ENCODE assay signal across 8 cellular contexts in genomic region chr20:25987928-25988560, GRCh38.
DNase-seq lines count a peak whose midpoint lies in the region; ATAC-seq and TF ChIP-seq lines count a peak whose summit lies in the region.
"Not testable (repeated sequence)": the region's sequence is repeated elsewhere in the genome, so short reads cannot be mapped to it uniquely, and the experiment has no call there.

No MANE protein-coding gene starts in this region.

- not testable (repeated sequence) for H3K9me3 ChIP-seq in CD4-positive, CD25-positive, alpha-beta regulatory T cell (ENCODE audit: control insufficient read depth in 2 of 2, low read length in 2 of 2); T-helper 17 cell (ENCODE audit: control insufficient read depth, low read length, poor library complexity, severe bottlenecking); endodermal cell (ENCODE audit: control insufficient read depth, low read length); naive thymus-derived CD4-positive, alpha-beta T cell (ENCODE audit: control insufficient read depth in 2 of 3, low read length in 3 of 3)

- not testable (repeated sequence) for H3K27ac ChIP-seq in CD4-positive, CD25-positive, alpha-beta regulatory T cell (ENCODE audit: insufficient read depth, low read length, poor library complexity, severe bottlenecking); endodermal cell (ENCODE audit: low read depth, low read length); naive thymus-derived CD4-positive, alpha-beta T cell (ENCODE audit: low read depth, low read length)

- H3K4me1 Mint-ChIP-seq in CD4-positive, CD25-positive, alpha-beta regulatory T cell, result peaks cover 0 to 15% (median 3%) of the 10 kb centered on the region in 4 donors
- peaks cover 15% of the 10 kb centered on the region for H3K4me1 Mint-ChIP-seq in HFFc6 (ENCODE audit: low read depth)
- H3K4me1 Mint-ChIP-seq in T-helper 17 cell, result not testable (repeated sequence)
- H3K4me1 Mint-ChIP-seq in activated T-cell treated with anti-CD3 and anti-CD28 coated beads, Interleukin-2, amount 50 U/mL, for 4 hours (ENCODE audit: low read depth), result peaks cover 16% of the 10 kb centered on the region
- peaks cover 12% of the 10 kb centered on the region for H3K4me1 Mint-ChIP-seq in endodermal cell
- peaks cover 2 to 34% (median 18%) of the 10 kb centered on the region in 7 donors for H3K4me1 Mint-ChIP-seq in naive thymus-derived CD4-positive, alpha-beta T cell
- peaks cover 9 to 18% of the 10 kb centered on the region in 2 donors for H3K4me1 Mint-ChIP-seq in stimulated activated naive B cell treated with anti-CD40 and anti-IgM and Interleukin-4, amounts not matched to agents 10 μg/mL and 1 μg/mL and 100 μg/mL, for 72 hours

- WGBS in endodermal cell (ENCODE audit: insufficient coverage in 1 of 2, insufficient read length in 1 of 2), 2 experiments, result 95 to 97% methylated on average over 11 to 14 of the region's 14 CpGs

- H3K27me3 ChIP-seq in CD4-positive, CD25-positive, alpha-beta regulatory T cell (ENCODE audit: control insufficient read depth, insufficient read depth, low read length); endodermal cell (ENCODE audit: control insufficient read depth, insufficient read depth, low read length, poor library complexity, severe bottlenecking); naive thymus-derived CD4-positive, alpha-beta T cell (ENCODE audit: control insufficient read depth in 2 of 2, insufficient read depth in 2 of 2, low read length in 2 of 2): not testable (repeated sequence)

- POLR2A ChIA-PET in naive thymus-derived CD4-positive, alpha-beta T cell (lab: Charles Lee), result not testable (repeated sequence)

- H3K4me1 ChIP-seq in CD4-positive, CD25-positive, alpha-beta regulatory T cell (ENCODE audit: control insufficient read depth, insufficient read depth, low read length, poor library complexity, severe bottlenecking); endodermal cell (ENCODE audit: control insufficient read depth, insufficient read depth, low read length); naive thymus-derived CD4-positive, alpha-beta T cell (ENCODE audit: control insufficient read depth in 2 of 2, insufficient read depth in 2 of 2, low read length in 2 of 2): not testable (repeated sequence)

- not testable (repeated sequence) for H3K36me3 ChIP-seq in CD4-positive, CD25-positive, alpha-beta regulatory T cell (ENCODE audit: control insufficient read depth, insufficient read depth, low read length); endodermal cell (ENCODE audit: control insufficient read depth, insufficient read depth, low read length); naive thymus-derived CD4-positive, alpha-beta T cell (ENCODE audit: control insufficient read depth in 2 of 3, insufficient read depth in 3 of 3, low read length in 3 of 3)

- intact Hi-C loops in naive thymus-derived CD4-positive, alpha-beta T cell (cut with micrococcal nuclease), result loop anchor here in 1 of 2 donors (5.0 kb wide), 1 partner anchor 291 kb away; the partner anchor contains the start of gene ZNF337

- not testable (repeated sequence) for ATAC-seq in CD4-positive, CD25-positive, alpha-beta regulatory T cell (ENCODE audit: low read depth in 2 of 2); T-helper 17 cell; activated T-cell treated with anti-CD3 and anti-CD28 coated beads, Interleukin-2, amount 50 U/mL, for 4 hours; activated naive CD4-positive, alpha-beta T cell treated with anti-CD3 and anti-CD28 coated beads, Interleukin-2, amount 50 U/mL, for 72 hours; naive thymus-derived CD4-positive, alpha-beta T cell; stimulated activated naive B cell treated with anti-CD40 and anti-IgM and Interleukin-4, amounts not matched to agents 10 μg/mL and 1 μg/mL and 100 μg/mL, for 72 hours (replicated peaks)

- not testable (repeated sequence) for H3K36me3 Mint-ChIP-seq in CD4-positive, CD25-positive, alpha-beta regulatory T cell; HFFc6 (ENCODE audit: low read depth); T-helper 17 cell (ENCODE audit: low read depth); activated T-cell treated with anti-CD3 and anti-CD28 coated beads, Interleukin-2, amount 50 U/mL, for 4 hours (ENCODE audit: insufficient read depth); activated naive CD4-positive, alpha-beta T cell treated with anti-CD3 and anti-CD28 coated beads, Interleukin-2, amount 50 U/mL, for 72 hours; endodermal cell (ENCODE audit: low read depth); naive thymus-derived CD4-positive, alpha-beta T cell; stimulated activated naive B cell treated with anti-CD40 and anti-IgM and Interleukin-4, amounts not matched to agents 10 μg/mL and 1 μg/mL and 100 μg/mL, for 72 hours

- TF ChIP-seq CTCF in HFFc6 (IDR thresholded peaks at IDR 0.05); endodermal cell (conservative IDR thresholded peaks at IDR 0.05): not testable (repeated sequence)

- peak overlapping the region; percentile 73 to 84 (median 79) for H3K4me3 Mint-ChIP-seq in CD4-positive, CD25-positive, alpha-beta regulatory T cell
- peak overlapping the region; percentile 83 for H3K4me3 Mint-ChIP-seq in HFFc6
- H3K4me3 Mint-ChIP-seq in T-helper 17 cell, result peak overlapping the region; percentile 86
- H3K4me3 Mint-ChIP-seq in activated T-cell treated with anti-CD3 and anti-CD28 coated beads, Interleukin-2, amount 50 U/mL, for 4 hours, result peak overlapping the region; percentile 1
- H3K4me3 Mint-ChIP-seq in endodermal cell, result peak overlapping the region; percentile 54
- peak overlapping the region; percentile 20 to 87 (median 76) for H3K4me3 Mint-ChIP-seq in naive thymus-derived CD4-positive, alpha-beta T cell
- peak overlapping the region; percentile 67 to 77 for H3K4me3 Mint-ChIP-seq in stimulated activated naive B cell treated with anti-CD40 and anti-IgM and Interleukin-4, amounts not matched to agents 10 μg/mL and 1 μg/mL and 100 μg/mL, for 72 hours

- H3K9me3 Mint-ChIP-seq in CD4-positive, CD25-positive, alpha-beta regulatory T cell; HFFc6; activated T-cell treated with anti-CD3 and anti-CD28 coated beads, Interleukin-2, amount 50 U/mL, for 4 hours; activated naive CD4-positive, alpha-beta T cell treated with anti-CD3 and anti-CD28 coated beads, Interleukin-2, amount 50 U/mL, for 72 hours; naive thymus-derived CD4-positive, alpha-beta T cell; stimulated activated naive B cell treated with anti-CD40 and anti-IgM and Interleukin-4, amounts not matched to agents 10 μg/mL and 1 μg/mL and 100 μg/mL, for 72 hours: not testable (repeated sequence)
- peaks cover 12% of the 10 kb centered on the region for H3K9me3 Mint-ChIP-seq in endodermal cell

- CTCF ChIA-PET in naive thymus-derived CD4-positive, alpha-beta T cell (lab: Charles Lee), result not testable (repeated sequence)

- not testable (repeated sequence) for DNase-seq in CD4-positive, CD25-positive, alpha-beta regulatory T cell; HFFc6; T-helper 17 cell; activated T-cell treated with anti-CD3 and anti-CD28 coated beads, Interleukin-2, amount 50 U/mL, for 4 hours; activated naive CD4-positive, alpha-beta T cell treated with anti-CD3 and anti-CD28 coated beads, Interleukin-2, amount 50 U/mL, for 72 hours (ENCODE audit: low spot score in 2 of 2); endodermal cell; naive thymus-derived CD4-positive, alpha-beta T cell; stimulated activated naive B cell treated with anti-CD40 and anti-IgM and Interleukin-4, amounts not matched to agents 10 μg/mL and 1 μg/mL and 100 μg/mL, for 72 hours

- not testable (repeated sequence) for H3K4me3 ChIP-seq in CD4-positive, CD25-positive, alpha-beta regulatory T cell (ENCODE audit: low read depth, low read length); endodermal cell (ENCODE audit: low read length); naive thymus-derived CD4-positive, alpha-beta T cell (ENCODE audit: low read length)

- not testable (repeated sequence) for H3K27me3 Mint-ChIP-seq in CD4-positive, CD25-positive, alpha-beta regulatory T cell; activated T-cell treated with anti-CD3 and anti-CD28 coated beads, Interleukin-2, amount 50 U/mL, for 4 hours (ENCODE audit: low read depth); naive thymus-derived CD4-positive, alpha-beta T cell
- H3K27me3 Mint-ChIP-seq in HFFc6 (ENCODE audit: insufficient read depth) (peaks cover 12% of the 10 kb centered on the region), T-helper 17 cell (peaks cover 51% of the 10 kb centered on the region), endodermal cell (ENCODE audit: insufficient read depth) (peaks cover 36% of the 10 kb centered on the region)
- H3K27me3 Mint-ChIP-seq in stimulated activated naive B cell treated with anti-CD40 and anti-IgM and Interleukin-4, amounts not matched to agents 10 μg/mL and 1 μg/mL and 100 μg/mL, for 72 hours, result peaks cover 28 to 29% of the 10 kb centered on the region in 2 donors

- H3K9ac ChIP-seq in endodermal cell (ENCODE audit: extremely low read depth, low read length, poor library complexity, severe bottlenecking), result not testable (repeated sequence)

- peak overlapping the region in 1 of 3 donors; percentile 69 for H3K27ac Mint-ChIP-seq in CD4-positive, CD25-positive, alpha-beta regulatory T cell
- not testable (repeated sequence) for H3K27ac Mint-ChIP-seq in HFFc6; endodermal cell; stimulated activated naive B cell treated with anti-CD40 and anti-IgM and Interleukin-4, amounts not matched to agents 10 μg/mL and 1 μg/mL and 100 μg/mL, for 72 hours
- H3K27ac Mint-ChIP-seq in T-helper 17 cell, result peak overlapping the region; percentile 70
- peak overlapping the region; percentile 69 to 76 for H3K27ac Mint-ChIP-seq in activated naive CD4-positive, alpha-beta T cell treated with anti-CD3 and anti-CD28 coated beads, Interleukin-2, amount 50 U/mL, for 72 hours
- H3K27ac Mint-ChIP-seq in naive thymus-derived CD4-positive, alpha-beta T cell, result peak overlapping the region in 1 of 9 donors; percentile 31

Comparison
In these comparisons a context has a peak if more than half of its experiments do, and no peak if none do; other contexts are left out.
1. H3K4me3 Mint-ChIP-seq: peak in every context shown above with its lines; median percentile 86 in T-helper 17 cell; 83 in HFFc6; 79 in CD4-positive, CD25-positive, alpha-beta regulatory T cell; 76 in naive thymus-derived CD4-positive, alpha-beta T cell; 72 in stimulated activated naive B cell treated with anti-CD40 and anti-IgM and Interleukin-4, amounts not matched to agents 10 μg/mL and 1 μg/mL and 100 μg/mL, for 72 hours; 54 in endodermal cell; 1 in activated T-cell treated with anti-CD3 and anti-CD28 coated beads, Interleukin-2, amount 50 U/mL, for 4 hours.